ENCODE assay signal across 21 cellular contexts in the genomic region with DNA sequence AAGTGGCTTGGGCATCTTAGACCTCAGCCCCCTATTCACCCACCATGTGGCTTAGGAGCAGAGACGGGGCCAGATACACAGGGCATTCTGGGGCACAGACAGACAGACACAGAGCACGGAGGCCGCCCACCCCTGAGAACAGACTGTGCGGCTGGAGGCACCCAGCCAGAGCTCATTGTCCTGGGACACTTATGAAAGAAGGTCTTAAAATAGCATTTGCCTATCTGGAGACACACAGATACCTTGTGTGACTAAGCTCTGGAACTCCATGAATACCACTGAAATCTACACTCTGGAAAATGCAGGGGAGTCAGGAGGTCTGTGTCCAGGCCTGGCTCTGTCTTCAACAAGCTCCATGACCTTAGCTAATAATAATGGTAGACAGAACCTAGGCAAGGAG.
"Had no signal": no experiment of that assay in that cellular context is flagged by ENCODE, and none has a peak within 500 bp of the region (broad histone marks: within the 10 kb centered on the region; RNA-seq: fewer than 3 reads in every experiment).

No MANE protein-coding gene starts in this region.

- H3K4me2 ChIP-seq: neural progenitor cell, SK-N-SH had no signal

- H2AFZ ChIP-seq: neural progenitor cell had no signal

- H3K4me1 ChIP-seq: esophagus squamous epithelium, pancreas had no signal

- H3K36me3 ChIP-seq: esophagus squamous epithelium, neural progenitor cell, pancreas, tibial nerve had no signal

- H3K27ac ChIP-seq: esophagus squamous epithelium, neural progenitor cell, pancreas, tibial nerve had no signal

- H3K9ac ChIP-seq: neural progenitor cell, SK-N-SH had no signal

- DNase-seq: activated CD4-positive, alpha-beta memory T cell treated with anti-CD3 and anti-CD28 coated beads, Interleukin-2, amount 10 ng/mL, durations not matched to agents 7 days and 5 days; activated CD4-positive, alpha-beta T cell treated with anti-CD3 and anti-CD28 coated beads for 48 hours; activated CD4-positive, CD25-positive, alpha-beta regulatory T cell; activated CD8-positive, alpha-beta memory T cell treated with anti-CD3 and anti-CD28 coated beads, Interleukin-2, amount 10 ng/mL, durations not matched to agents 7 days and 5 days; activated naive CD4-positive, alpha-beta T cell treated with Interleukin-2 at 50 U/mL for 16 hours; activated naive CD8-positive, alpha-beta T cell treated with anti-CD3 and anti-CD28 coated beads, Interleukin-2, amount 50 U/mL, for 24 hours; aorta; effector memory CD8-positive, alpha-beta T cell; esophagus squamous epithelium; foreskin fibroblast; mammary epithelial cell; midbrain; naive B cell; pancreas; SK-N-SH; stimulated activated CD4-positive, alpha-beta T cell treated with anti-CD3 and anti-CD28 coated beads, Interleukin-2, amount 100 ng/mL, for 24 hours; stimulated activated naive CD4-positive, alpha-beta T cell treated with Interleukin-2 at 50 U/mL for 16 hours had no signal

- H3K27me3 ChIP-seq: esophagus squamous epithelium, neural progenitor cell, pancreas, tibial nerve had no signal

- H3K4me3 ChIP-seq: esophagus squamous epithelium, neural progenitor cell, pancreas, tibial nerve had no signal

- H3K9me3 ChIP-seq: esophagus squamous epithelium, pancreas, SK-N-SH, tibial nerve had no signal

- ATAC-seq: activated CD8-positive, alpha-beta memory T cell treated with anti-CD3 and anti-CD28 coated beads, Interleukin-2, amount 10 ng/mL, durations not matched to agents 7 days and 5 days; activated naive CD8-positive, alpha-beta T cell treated with anti-CD3 and anti-CD28 coated beads, Interleukin-2, amount 50 U/mL, for 24 hours; activated T-helper 17 cell treated with anti-CD3 and anti-CD28 coated beads, Interleukin-2, amount 50 U/mL, for 72 hours; effector memory CD8-positive, alpha-beta T cell; left lobe of liver; pancreas had no signal
